12 cellular contexts compared by ENCODE assay signal in the genomic region with DNA sequence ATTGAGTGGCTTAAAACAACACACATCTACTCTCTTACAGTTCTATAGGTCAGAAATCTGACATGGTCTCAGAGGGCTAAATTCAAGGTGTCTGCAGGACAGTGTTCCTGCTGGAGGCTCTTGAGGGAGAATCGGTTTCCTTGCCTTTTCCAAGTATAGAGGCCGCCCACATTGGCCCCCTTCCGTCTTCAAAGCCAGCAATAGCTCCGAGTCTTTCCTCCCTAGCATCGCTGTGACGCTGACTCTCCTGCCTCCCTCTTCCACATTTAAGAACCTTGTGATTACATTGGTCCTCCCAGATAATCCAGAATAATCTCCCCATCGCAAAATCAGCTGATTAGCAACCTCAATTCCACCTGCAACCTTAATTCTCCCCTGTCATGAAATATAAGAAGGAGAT.
A peak's percentile ranks its signal among the peaks of the same experiment; 100 is the strongest.
DNase-seq lines count a peak whose midpoint lies in the region; ATAC-seq, FAIRE-seq and TF ChIP-seq lines count a peak whose summit lies in the region.
"Had no signal": no experiment of that assay in that cellular context is flagged by ENCODE, and none has a peak within 500 bp of the region (broad histone marks: within the 10 kb centered on the region; RNA-seq: fewer than 3 reads in every experiment).

No MANE protein-coding gene starts in this region.

- H3K4me3 Mint-ChIP-seq in activated CD4-positive, alpha-beta T cell treated with anti-CD3 and anti-CD28 coated beads, Interleukin-2, amount 10 ng/mL, durations not matched to agents 7 days and 5 days, result peak overlapping the region; percentile 15
- peak overlapping the region; percentile 77 for H3K4me3 Mint-ChIP-seq in central memory CD8-positive, alpha-beta T cell

- peak overlapping the region; percentile 95 for H3K4me2 ChIP-seq in KMS-11
- H3K4me2 ChIP-seq in neuronal stem cell (ENCODE audit: insufficient read depth, low read length, poor library complexity, severe bottlenecking), result no peak overlapping the region

- H3K27ac ChIP-seq in KMS-11 (peak overlapping the region; percentile 53; the same call in 1 of the 2 replicates), neuronal stem cell (replicated peaks; ENCODE audit: low read length) (no peak overlapping the region)
- H3K27ac ChIP-seq: heart right ventricle had no signal

- no peak overlapping the region for H2BK120ac ChIP-seq in neuronal stem cell (ENCODE audit: low read depth, low read length)

- H2BK5ac ChIP-seq in neuronal stem cell (ENCODE audit: low read length), result no peak overlapping the region

- no peak overlapping the region for H3K23ac ChIP-seq in neuronal stem cell (ENCODE audit: low read depth, low read length, poor library complexity)

- no CpG with 5 or more reads among the region's 7 CpGs for WGBS in neuronal stem cell (ENCODE audit: extremely low coverage in 2 of 2, insufficient read length in 2 of 2, insufficient replicate concordance in 1 of 2), 2 donors

- CTCF ChIA-PET in activated CD4-positive, alpha-beta T cell treated with anti-CD3 and anti-CD28 coated beads, Interleukin-2, amount 10 ng/mL, durations not matched to agents 7 days and 5 days (lab: Charles Lee), result no interaction called here

- no peak overlapping the region for H3K14ac ChIP-seq in neuronal stem cell (ENCODE audit: low read length)

- H4K91ac ChIP-seq in neuronal stem cell (ENCODE audit: low read depth, low read length, poor library complexity), result no peak overlapping the region

- H4K20me1 ChIP-seq in KMS-11 (ENCODE audit: insufficient read depth), result no peaks in the 10 kb centered on the region

- peaks cover 38% of the 10 kb centered on the region for H3K4me1 Mint-ChIP-seq in activated CD4-positive, alpha-beta T cell treated with anti-CD3 and anti-CD28 coated beads, Interleukin-2, amount 10 ng/mL, durations not matched to agents 7 days and 5 days
- H3K4me1 Mint-ChIP-seq in central memory CD8-positive, alpha-beta T cell, result peaks cover 22% of the 10 kb centered on the region

- H2BK12ac ChIP-seq in neuronal stem cell (ENCODE audit: low read length), result no peak overlapping the region

- peaks cover 0 to 10% of the 10 kb centered on the region in 2 donors for H3K9me3 ChIP-seq in neuronal stem cell (replicated peaks in 1 of 2; ENCODE audit: control insufficient read depth in 2 of 2, insufficient read depth in 1 of 2, low read depth in 1 of 2, low read length in 2 of 2)
- H3K9me3 ChIP-seq: heart right ventricle had no signal

- H3K9ac ChIP-seq in KMS-11 (peak overlapping the region; percentile 46; the same call in 1 of the 2 replicates), neuronal stem cell (ENCODE audit: low read depth, low read length, poor library complexity) (no peak overlapping the region)

- no peaks in the 10 kb centered on the region for H3K36me3 ChIP-seq in KMS-11 (ENCODE audit: insufficient read depth)
- H3K36me3 ChIP-seq in neuronal stem cell (replicated peaks in 1 of 2; ENCODE audit: control insufficient read depth in 2 of 2, insufficient read depth in 2 of 2, low read length in 2 of 2), result no peaks in the 10 kb centered on the region
- H3K36me3 ChIP-seq: heart right ventricle had no signal

- ATAC-seq in central memory CD8-positive, alpha-beta T cell (replicated peaks; ENCODE audit: extremely low read depth, poor library complexity, severe bottlenecking), result no peak
- ATAC-seq: heart right ventricle had no signal

- no peaks in the 10 kb centered on the region for H3K9me3 Mint-ChIP-seq in activated CD4-positive, alpha-beta T cell treated with anti-CD3 and anti-CD28 coated beads, Interleukin-2, amount 10 ng/mL, durations not matched to agents 7 days and 5 days
- no peaks in the 10 kb centered on the region for H3K9me3 Mint-ChIP-seq in central memory CD8-positive, alpha-beta T cell

- no peak overlapping the region for H3K18ac ChIP-seq in neuronal stem cell (ENCODE audit: low read length)

- POLR2A ChIA-PET in activated CD4-positive, alpha-beta T cell treated with anti-CD3 and anti-CD28 coated beads, Interleukin-2, amount 10 ng/mL, durations not matched to agents 7 days and 5 days (lab: Charles Lee), result no interaction called here

- H2BK15ac ChIP-seq in neuronal stem cell (ENCODE audit: low read length), result no peak overlapping the region

- TF ChIP-seq CTCF in KMS-11 (conservative IDR thresholded peaks at IDR 0.05; ENCODE audit: low read depth, low read length), result no peak

- peak overlapping the region; percentile 38 for H2AFZ ChIP-seq in KMS-11 (ENCODE audit: low read depth)
- H2AFZ ChIP-seq in neuronal stem cell (ENCODE audit: low read length), result peak overlapping the region; percentile 64

- no peak overlapping the region for H3K4me3 ChIP-seq in KMS-11 (IDR thresholded peaks at IDR 0.05; ENCODE audit: insufficient read depth, low read depth, low read length)
- no peak overlapping the region for H3K4me3 ChIP-seq in neuronal stem cell (ENCODE audit: low read length in 2 of 2)

- H2AK5ac ChIP-seq in neuronal stem cell (ENCODE audit: low read depth, low read length), result no peak overlapping the region

- H3K27me3 Mint-ChIP-seq in activated CD4-positive, alpha-beta T cell treated with anti-CD3 and anti-CD28 coated beads, Interleukin-2, amount 10 ng/mL, durations not matched to agents 7 days and 5 days, result peaks cover 53% of the 10 kb centered on the region
- H3K27me3 Mint-ChIP-seq in central memory CD8-positive, alpha-beta T cell, result peaks cover 48% of the 10 kb centered on the region

- H3K27me3 ChIP-seq in KMS-11 (ENCODE audit: insufficient read depth, low read depth) (no peaks in the 10 kb centered on the region), neuronal stem cell (ENCODE audit: control insufficient read depth in 3 of 3, insufficient read depth in 3 of 3, low read depth in 1 of 3, low read length in 3 of 3) (peaks cover 0 to 8% (median 6%) of the 10 kb centered on the region in 3 experiments)

- H3K79me1 ChIP-seq in neuronal stem cell (ENCODE audit: low read depth, low read length), result no peaks in the 10 kb centered on the region

- FAIRE-seq in urothelium cell line (lab: Jason Lieb, UNC), result no peak

- no peak overlapping the region for H4K8ac ChIP-seq in neuronal stem cell (ENCODE audit: low read depth, low read length)

- no peaks in the 10 kb centered on the region for H3K79me2 ChIP-seq in KMS-11 (ENCODE audit: insufficient read depth, low read depth)

- H3K4me1 ChIP-seq in KMS-11 (ENCODE audit: low read depth, poor library complexity, severe bottlenecking) (peaks cover 21% of the 10 kb centered on the region), neuronal stem cell (ENCODE audit: control insufficient read depth in 2 of 2, insufficient read depth in 1 of 2, low read depth in 1 of 2, low read length in 2 of 2) (peaks cover 0 to 11% of the 10 kb centered on the region in 2 donors)

- H3K27ac Mint-ChIP-seq in activated CD4-positive, alpha-beta T cell treated with anti-CD3 and anti-CD28 coated beads, Interleukin-2, amount 10 ng/mL, durations not matched to agents 7 days and 5 days, result no peak overlapping the region
- peak overlapping the region; percentile 27 for H3K27ac Mint-ChIP-seq in central memory CD8-positive, alpha-beta T cell (ENCODE audit: low read depth)

- no peak for DNase-seq in activated CD4-positive, alpha-beta T cell treated with anti-CD3 and anti-CD28 coated beads, Interleukin-2, amount 10 ng/mL, durations not matched to agents 7 days and 5 days
- DNase-seq in activated CD4-positive, alpha-beta T cell treated with anti-CD3 and anti-CD28 coated beads for 4 hours, result no peak
- DNase-seq in central memory CD8-positive, alpha-beta T cell (ENCODE audit: low spot score in 2 of 2), result no peak
- DNase-seq in neuronal stem cell (ENCODE audit: low spot score) (no peak), urothelium cell line (ENCODE audit: low spot score) (no peak), globus pallidus (ENCODE audit: low spot score) (no peak)
- DNase-seq in activated effector memory CD4-positive, alpha-beta T cell treated with anti-CD3 and anti-CD28 coated beads, Interleukin-2, amount 50 U/mL, for 16 hours, result no peak
- DNase-seq: ACHN, heart right ventricle, NCI-H1694, NCI-H748 treated with DMSO at 0.1 percent for 48 hours had no signal

- no peak overlapping the region for H3K4ac ChIP-seq in neuronal stem cell (ENCODE audit: low read length)

- H3K36me3 Mint-ChIP-seq in activated CD4-positive, alpha-beta T cell treated with anti-CD3 and anti-CD28 coated beads, Interleukin-2, amount 10 ng/mL, durations not matched to agents 7 days and 5 days (ENCODE audit: low read depth), result peaks cover 2% of the 10 kb centered on the region
- peaks cover 12% of the 10 kb centered on the region for H3K36me3 Mint-ChIP-seq in central memory CD8-positive, alpha-beta T cell (ENCODE audit: insufficient read depth)
